Comparison of ENCODE assay signal across 19 cellular contexts in genomic region chr16:21625026-21625425, GRCh38. TPM values are rescaled to one million over a fixed set of nuclear protein-coding genes. Genes with fewer than 3 reads are reported as not detected.
"Had no signal": no experiment of that assay in that cellular context is flagged by ENCODE, and none has a peak within 500 bp of the region (broad histone marks: within the 10 kb centered on the region; RNA-seq: fewer than 3 reads in every experiment).

No MANE protein-coding gene starts in this region.

- DNase-seq: activated CD8-positive, alpha-beta T cell treated with anti-CD3 and anti-CD28 coated beads for 36 hours; activated naive CD4-positive, alpha-beta T cell treated with anti-CD3 and anti-CD28 coated beads for 36 hours; adrenal gland; caudate nucleus; effector CD4-positive, alpha-beta T cell; left colon; mucosa of descending colon; naive thymus-derived CD8-positive, alpha-beta T cell; nucleus accumbens; sigmoid colon; stimulated activated CD4-positive, alpha-beta T cell treated with anti-CD3 and anti-CD28 coated beads, Interleukin-12 subunit alpha, Interleukin-12 subunit beta, amount 100 ng/mL, for 4 hours; stimulated activated naive CD4-positive, alpha-beta T cell treated with Interleukin-2 at 50 U/mL for 16 hours; SW 1271; T-helper 9 cell; upper lobe of left lung had no signal

- H3K4me3 ChIP-seq: adrenal gland, coronary artery, mucosa of descending colon, prostate gland, sigmoid colon, upper lobe of left lung had no signal

- H3K4me3 Mint-ChIP-seq: activated CD8-positive, alpha-beta T cell treated with anti-CD3 and anti-CD28 coated beads for 36 hours; activated naive CD4-positive, alpha-beta T cell treated with anti-CD3 and anti-CD28 coated beads for 36 hours; activated T-helper 1 cell treated with anti-CD3 and anti-CD28 coated beads, Interleukin-12 subunit alpha, Interleukin-12 subunit beta, Interleukin-2, Interleukin-4 antibody, amounts not matched to agents 30 ng/mL and 10 ng/mL and 1 ng/mL, durations not matched to agents 14 hours and 24 hours and 36 hours; naive thymus-derived CD8-positive, alpha-beta T cell had no signal

- H3K27me3 ChIP-seq: adrenal gland, sigmoid colon, upper lobe of left lung had no signal

- H3K4me1 ChIP-seq: prostate gland had no signal

- H3K9me3 ChIP-seq: adrenal gland, mucosa of descending colon, prostate gland, sigmoid colon, upper lobe of left lung had no signal

- H3K27ac ChIP-seq: coronary artery, prostate gland, sigmoid colon had no signal

- ATAC-seq: activated CD8-positive, alpha-beta T cell treated with anti-CD3 and anti-CD28 coated beads for 36 hours; left colon; mucosa of descending colon; naive thymus-derived CD8-positive, alpha-beta T cell had no signal

- H3K27me3 Mint-ChIP-seq: activated CD8-positive, alpha-beta T cell treated with anti-CD3 and anti-CD28 coated beads for 36 hours; naive thymus-derived CD8-positive, alpha-beta T cell had no signal

- H3K27ac Mint-ChIP-seq: activated CD8-positive, alpha-beta T cell treated with anti-CD3 and anti-CD28 coated beads for 36 hours; activated naive CD4-positive, alpha-beta T cell treated with anti-CD3 and anti-CD28 coated beads for 36 hours; activated T-helper 1 cell treated with anti-CD3 and anti-CD28 coated beads, Interleukin-12 subunit alpha, Interleukin-12 subunit beta, Interleukin-2, Interleukin-4 antibody, amounts not matched to agents 30 ng/mL and 10 ng/mL and 1 ng/mL, durations not matched to agents 14 hours and 24 hours and 36 hours had no signal

- H3K9me3 Mint-ChIP-seq: activated naive CD4-positive, alpha-beta T cell treated with anti-CD3 and anti-CD28 coated beads for 36 hours; activated T-helper 1 cell treated with anti-CD3 and anti-CD28 coated beads, Interleukin-12 subunit alpha, Interleukin-12 subunit beta, Interleukin-2, Interleukin-4 antibody, amounts not matched to agents 30 ng/mL and 10 ng/mL and 1 ng/mL, durations not matched to agents 14 hours and 24 hours and 36 hours; naive thymus-derived CD8-positive, alpha-beta T cell had no signal

- H3K36me3 ChIP-seq: prostate gland had no signal

RNA-seq across cellular contexts. Expression of gene IGSF6, which starts 27.4 kb away (rescaled TPM):
- total RNA-seq: activated naive CD4-positive, alpha-beta T cell treated with anti-CD3 and anti-CD28 coated beads for 36 hours; activated T-helper 1 cell treated with anti-CD3 and anti-CD28 coated beads, Interleukin-12 subunit alpha, Interleukin-12 subunit beta, Interleukin-2, Interleukin-4 antibody, amounts not matched to agents 30 ng/mL and 10 ng/mL and 1 ng/mL, durations not matched to agents 14 hours and 24 hours and 36 hours; lung microvascular endothelial cell had no signal

RNA-seq across cellular contexts. Expression of gene OTOA, which starts 38.7 kb away (rescaled TPM):
- total RNA-seq: activated naive CD4-positive, alpha-beta T cell treated with anti-CD3 and anti-CD28 coated beads for 36 hours; activated T-helper 1 cell treated with anti-CD3 and anti-CD28 coated beads, Interleukin-12 subunit alpha, Interleukin-12 subunit beta, Interleukin-2, Interleukin-4 antibody, amounts not matched to agents 30 ng/mL and 10 ng/mL and 1 ng/mL, durations not matched to agents 14 hours and 24 hours and 36 hours had no signal
- polyA plus RNA-seq: naive thymus-derived CD8-positive, alpha-beta T cell had no signal
